Comparison of ENCODE assay signal across 1 cellular context in genomic region chr15:32905481-32905880, GRCh38.
TF ChIP-seq lines count a peak whose summit lies in the region.

No MANE protein-coding gene starts in this region.

TF ChIP-seq in IMR-90, 13 proteins besides CTCF, POLR2A, EP300 and RAD21:
- no peak for TF ChIP-seq NFE2L2 (IDR thresholded peaks at IDR 0.05; ENCODE audit: low read depth, low read length)
